In genomic region chr12:30829876-30830275, GRCh38 we compare ENCODE assay signal across 21 cellular contexts.
DNase-seq lines count a peak whose midpoint lies in the region; ATAC-seq and TF ChIP-seq lines count a peak whose summit lies in the region.
"Had no signal": no experiment of that assay in that cellular context is flagged by ENCODE, and none has a peak within 500 bp of the region (broad histone marks: within the 10 kb centered on the region; RNA-seq: fewer than 3 reads in every experiment).

No MANE protein-coding gene starts in this region.

- H3K27me3 ChIP-seq in H9 (ENCODE audit: insufficient read depth, low read length) (no peaks in the 10 kb centered on the region), endodermal cell (ENCODE audit: control insufficient read depth, insufficient read depth, low read length, poor library complexity, severe bottlenecking) (peaks cover 2% of the 10 kb centered on the region)
- peaks cover 3% of the 10 kb centered on the region for H3K27me3 ChIP-seq in effector memory CD4-positive, alpha-beta T cell (replicated peaks; ENCODE audit: control insufficient read depth, insufficient read depth, low read length, poor library complexity, severe bottlenecking)

- no peak overlapping the region for H3K56ac ChIP-seq in H9 (ENCODE audit: insufficient read length, low read depth, low read length)

- H4K20me1 ChIP-seq in H9 (ENCODE audit: control insufficient read depth, insufficient read depth, insufficient read length), result no peaks in the 10 kb centered on the region

- peaks cover 31% of the 10 kb centered on the region for H3K27me3 Mint-ChIP-seq in H9 (ENCODE audit: low read depth)
- H3K27me3 Mint-ChIP-seq in endodermal cell (ENCODE audit: insufficient read depth), result peaks cover 43% of the 10 kb centered on the region
- H3K27me3 Mint-ChIP-seq in osteocyte (ENCODE audit: unreplicated experiment), result peaks cover 48% of the 10 kb centered on the region

- H3K4me1 ChIP-seq in H9 (ENCODE audit: insufficient read depth, low read length) (no peaks in the 10 kb centered on the region; the same call in 1 of the 2 replicates), endodermal cell (ENCODE audit: control insufficient read depth, insufficient read depth, low read length) (no peaks in the 10 kb centered on the region)
- no peaks in the 10 kb centered on the region for H3K4me1 ChIP-seq in effector memory CD4-positive, alpha-beta T cell (ENCODE audit: control insufficient read depth, insufficient read depth, low read length, poor library complexity, severe bottlenecking)
- H3K4me1 ChIP-seq: BE2C had no signal

- H3K27ac ChIP-seq in H9 (ENCODE audit: insufficient read length, low read depth, low read length), result no peak overlapping the region
- H3K27ac ChIP-seq in endodermal cell (ENCODE audit: low read depth, low read length), result no peak overlapping the region
- H3K27ac ChIP-seq in effector memory CD4-positive, alpha-beta T cell (ENCODE audit: insufficient read depth, low read length, poor library complexity, severe bottlenecking), result no peak overlapping the region
- H3K27ac ChIP-seq: GM23248 had no signal

- H3K18ac ChIP-seq in H9 (ENCODE audit: insufficient read length, low read depth, low read length), result no peak overlapping the region

- H3K27ac Mint-ChIP-seq in H9 (no peak overlapping the region), endodermal cell (no peak overlapping the region), osteocyte (ENCODE audit: unreplicated experiment) (no peak overlapping the region)
- H3K27ac Mint-ChIP-seq: CD4-positive, CD25-positive, alpha-beta regulatory T cell; CD8-positive, alpha-beta memory T cell; HFFc6 had no signal

- no peaks in the 10 kb centered on the region for H3K79me2 ChIP-seq in H9 (ENCODE audit: insufficient read depth, low read length)

- H3K4me3 ChIP-seq in endodermal cell (ENCODE audit: low read length), result no peak overlapping the region
- H3K4me3 ChIP-seq in effector memory CD4-positive, alpha-beta T cell (ENCODE audit: insufficient read depth, low read depth, low read length, poor library complexity, severe bottlenecking), result no peak overlapping the region
- H3K4me3 ChIP-seq: GM12878, GM23248 had no signal

- H4K91ac ChIP-seq in H9 (ENCODE audit: insufficient read length, low read depth, low read length), result no peak overlapping the region

- H2BK120ac ChIP-seq in H9 (ENCODE audit: low read depth, low read length, poor library complexity, severe bottlenecking), result no peak overlapping the region

- no peak overlapping the region for H2BK15ac ChIP-seq in H9 (ENCODE audit: low read depth, low read length)

- no peak overlapping the region for H2AFZ ChIP-seq in H9 (ENCODE audit: low read length)
- H2AFZ ChIP-seq: GM23248 had no signal

- H3K9me3 ChIP-seq in H9 (ENCODE audit: control insufficient read depth, low read depth, low read length), result no peaks in the 10 kb centered on the region
- peaks cover 6% of the 10 kb centered on the region for H3K9me3 ChIP-seq in endodermal cell (ENCODE audit: control insufficient read depth, low read length)
- H3K9me3 ChIP-seq in effector memory CD4-positive, alpha-beta T cell (ENCODE audit: control insufficient read depth, low read length), result no peaks in the 10 kb centered on the region
- H3K9me3 ChIP-seq: BE2C had no signal

- peaks cover 0 to 14% of the 10 kb centered on the region in 2 experiments; a peak in 4 of 5 replicates for H3K9me3 Mint-ChIP-seq in H9
- H3K9me3 Mint-ChIP-seq in endodermal cell, result peaks cover 25% of the 10 kb centered on the region
- no peaks in the 10 kb centered on the region for H3K9me3 Mint-ChIP-seq in osteocyte (ENCODE audit: unreplicated experiment)
- H3K9me3 Mint-ChIP-seq: CD8-positive, alpha-beta memory T cell; HFFc6 had no signal

- H2BK12ac ChIP-seq in H9 (ENCODE audit: insufficient read length, low read depth, low read length), result no peak overlapping the region

- DNase-seq in H9 (peak; percentile 16), endodermal cell (peak; percentile 17), osteocyte (ENCODE audit: extremely low spot score, unreplicated experiment) (peak; percentile 63), NCI-H345 (lab: John Stamatoyannopoulos, UW) (no peak)
- no peak for DNase-seq in effector memory CD4-positive, alpha-beta T cell
- DNase-seq: ACHN; BE2C; C1 segment of cervical spinal cord; CD4-positive, CD25-positive, alpha-beta regulatory T cell; CD8-positive, alpha-beta memory T cell; COR-L47; DMS 273 treated with DMSO at 0.1 percent for 48 hours; DMS53; DND-41; EL; GM23248; HFFc6; IMR-90 had no signal

- no peaks in the 10 kb centered on the region for H3K23me2 ChIP-seq in H9 (ENCODE audit: insufficient read length, low read depth, low read length, poor library complexity, severe bottlenecking)

- H3K79me1 ChIP-seq in H9 (ENCODE audit: insufficient read depth, low read depth, low read length, poor library complexity, severe bottlenecking), result no peaks in the 10 kb centered on the region

- H3K4me3 Mint-ChIP-seq in H9, result no peak overlapping the region
- no peak overlapping the region for H3K4me3 Mint-ChIP-seq in endodermal cell
- no peak overlapping the region for H3K4me3 Mint-ChIP-seq in osteocyte (ENCODE audit: unreplicated experiment)
- H3K4me3 Mint-ChIP-seq: CD4-positive, CD25-positive, alpha-beta regulatory T cell; CD8-positive, alpha-beta memory T cell; HFFc6 had no signal

- H4K8ac ChIP-seq in H9 (replicated peaks; ENCODE audit: insufficient read length, low read depth, low read length), result no peak overlapping the region

- no peak overlapping the region for H2BK5ac ChIP-seq in H9 (ENCODE audit: insufficient read length, low read length)

- H3T11ph ChIP-seq in H9 (ENCODE audit: low read length), result no peak overlapping the region

- H3K9ac ChIP-seq in H9 (ENCODE audit: extremely low read depth, insufficient read length, low read length) (no peak overlapping the region), endodermal cell (ENCODE audit: extremely low read depth, low read length, poor library complexity, severe bottlenecking) (no peak overlapping the region)
- H3K9ac ChIP-seq: GM23248 had no signal

- H4K5ac ChIP-seq in H9 (ENCODE audit: insufficient read length, low read depth, low read length), result no peak overlapping the region

- H2AK5ac ChIP-seq in H9 (ENCODE audit: insufficient read length, low read length), result no peak overlapping the region

- no peak overlapping the region for H3K23ac ChIP-seq in H9 (ENCODE audit: insufficient read length, low read depth, low read length)

- ATAC-seq in GM21717 (IDR thresholded peaks at IDR 0.05; ENCODE audit: unreplicated experiment), result no peak
- ATAC-seq: GM12878, HCT116 had no signal

- no peak for TF ChIP-seq CTCF in H9 (conservative IDR thresholded peaks at IDR 0.05)
- no peak for TF ChIP-seq CTCF in endodermal cell (conservative IDR thresholded peaks at IDR 0.05)
- TF ChIP-seq CTCF in osteocyte (IDR thresholded peaks at IDR 0.05), result no peak

- H3K4ac ChIP-seq in H9 (ENCODE audit: low read depth, low read length), result no peak overlapping the region

- WGBS in H9 (ENCODE audit: extremely low coverage, insufficient read length, low lambda C conversion rate), result no CpG with 5 or more reads among the region's 1 CpG
- 73% methylated on average over 1 of the region's 1 CpG; no CpG with 5 or more reads in 1 of the 2 experiments for WGBS in endodermal cell (ENCODE audit: insufficient coverage in 1 of 2, insufficient read length in 1 of 2), 2 experiments

- no peak overlapping the region for H2BK20ac ChIP-seq in H9 (ENCODE audit: low read depth, low read length, poor library complexity, severe bottlenecking)

- no peaks in the 10 kb centered on the region for H3K36me3 ChIP-seq in endodermal cell (ENCODE audit: control insufficient read depth, insufficient read depth, low read length)
- no peaks in the 10 kb centered on the region for H3K36me3 ChIP-seq in effector memory CD4-positive, alpha-beta T cell (ENCODE audit: control insufficient read depth, insufficient read depth, low read length)
- H3K36me3 ChIP-seq: BE2C had no signal

- no peak overlapping the region for H3K4me2 ChIP-seq in H9 (ENCODE audit: insufficient read depth, insufficient read length, low read length)

- H3K36me3 Mint-ChIP-seq in H9 (ENCODE audit: insufficient read depth in 1 of 3, low read depth in 3 of 3), result peaks cover 0 to 7% (median 4%) of the 10 kb centered on the region in 3 experiments; a peak in 3 of 7 replicates
- no peaks in the 10 kb centered on the region for H3K36me3 Mint-ChIP-seq in endodermal cell (ENCODE audit: low read depth)
- H3K36me3 Mint-ChIP-seq in osteocyte (ENCODE audit: unreplicated experiment), result no peaks in the 10 kb centered on the region
- H3K36me3 Mint-ChIP-seq: CD4-positive, CD25-positive, alpha-beta regulatory T cell; CD8-positive, alpha-beta memory T cell had no signal

- H3K4me1 Mint-ChIP-seq in H9 (peaks cover 4 to 5% of the 10 kb centered on the region in 2 experiments; a peak in 3 of 4 replicates), endodermal cell (no peaks in the 10 kb centered on the region), osteocyte (ENCODE audit: unreplicated experiment) (no peaks in the 10 kb centered on the region)
- H3K4me1 Mint-ChIP-seq: CD4-positive, CD25-positive, alpha-beta regulatory T cell; CD8-positive, alpha-beta memory T cell had no signal

- no peak overlapping the region for H3K14ac ChIP-seq in H9 (ENCODE audit: insufficient read depth, low read length)

Comparison
In these comparisons a context has a peak if more than half of its experiments do, and no peak if none do; other contexts are left out.
1. DNase-seq: peak in H9 (single experiment), endodermal cell (single experiment) and osteocyte (single experiment); none in NCI-H345 (single experiment) and effector memory CD4-positive, alpha-beta T cell (0 of 3).